ENCODE assay signal across 9 cellular contexts in genomic region chr11:81497202-81497804, GRCh38.
DNase-seq lines count a peak whose midpoint lies in the region; ATAC-seq and TF ChIP-seq lines count a peak whose summit lies in the region.
"Had no signal": no experiment of that assay in that cellular context is flagged by ENCODE, and none has a peak within 500 bp of the region (broad histone marks: within the 10 kb centered on the region; RNA-seq: fewer than 3 reads in every experiment).

No MANE protein-coding gene starts in this region.

- H3K36me3 Mint-ChIP-seq in CD14-positive monocyte = no peaks in the 10 kb centered on the region
- no peaks in the 10 kb centered on the region for H3K36me3 Mint-ChIP-seq in activated T-cell treated with anti-CD3 and anti-CD28 coated beads, Interleukin-2, amount 50 U/mL, for 24 hours (ENCODE audit: low read depth)
- H3K36me3 Mint-ChIP-seq: naive thymus-derived CD4-positive, alpha-beta T cell had no signal

- no peak overlapping the region for H3K4ac ChIP-seq in mesendoderm (ENCODE audit: low read depth, low read length)

- no peaks in the 10 kb centered on the region for H3K4me1 ChIP-seq in mesendoderm (ENCODE audit: control insufficient read depth, low read depth, low read length)

- no peaks in the 10 kb centered on the region for H3K27me3 ChIP-seq in mesendoderm (ENCODE audit: insufficient read depth, low read length, poor library complexity)

- H2BK120ac ChIP-seq in mesendoderm (ENCODE audit: low read depth, low read length) = no peak overlapping the region

- peaks cover 0 to 3% (median 0%) of the 10 kb centered on the region in 7 donors for H3K9me3 Mint-ChIP-seq in CD14-positive monocyte
- H3K9me3 Mint-ChIP-seq in activated T-cell treated with anti-CD3 and anti-CD28 coated beads, Interleukin-2, amount 50 U/mL, for 24 hours = peaks cover 4% of the 10 kb centered on the region

- ATAC-seq in HG02938 (IDR thresholded peaks at IDR 0.05; ENCODE audit: unreplicated experiment) (peak; percentile 89), GM21737 (IDR thresholded peaks at IDR 0.05; ENCODE audit: unreplicated experiment) (no peak)
- ATAC-seq: naive thymus-derived CD4-positive, alpha-beta T cell had no signal

- no peak overlapping the region for H3K4me3 ChIP-seq in mesendoderm (ENCODE audit: low read length)

- H3K36me3 ChIP-seq in mesendoderm (ENCODE audit: control insufficient read depth, insufficient read depth, low read length) = no peaks in the 10 kb centered on the region

- no peak overlapping the region for H3K23ac ChIP-seq in mesendoderm (ENCODE audit: low read length)

- H3K79me2 ChIP-seq in mesendoderm (ENCODE audit: control insufficient read depth, insufficient read depth, low read length) = no peaks in the 10 kb centered on the region

- no peak overlapping the region for H3K18ac ChIP-seq in mesendoderm (ENCODE audit: low read length)

- no peaks in the 10 kb centered on the region for H3K79me1 ChIP-seq in mesendoderm (ENCODE audit: low read length)

- no peak overlapping the region for H2AK5ac ChIP-seq in mesendoderm (ENCODE audit: low read length)

- no peaks in the 10 kb centered on the region for H3K4me1 Mint-ChIP-seq in CD14-positive monocyte
- no peaks in the 10 kb centered on the region for H3K4me1 Mint-ChIP-seq in activated T-cell treated with anti-CD3 and anti-CD28 coated beads, Interleukin-2, amount 50 U/mL, for 24 hours (ENCODE audit: low read depth)
- H3K4me1 Mint-ChIP-seq: naive thymus-derived CD4-positive, alpha-beta T cell had no signal

- WGBS in mesendoderm (ENCODE audit: extremely low coverage, insufficient coverage, low lambda C conversion rate) = no CpG with 5 or more reads among the region's 5 CpGs

- DNase-seq in CD14-positive monocyte (ENCODE audit: low spot score) (no peak), GM13976 (ENCODE audit: low spot score) (peak; percentile 11), NCI-H526 (lab: John Stamatoyannopoulos, UW) (peak; percentile 65 to 87), T47D (ENCODE audit: low read depth in 1 of 2, low spot score in 1 of 2) (peak; percentile 36 to 74), mesendoderm (peak; percentile 55)
- no peak for DNase-seq in activated T-cell treated with anti-CD3 and anti-CD28 coated beads, Interleukin-2, amount 50 U/mL, for 24 hours

- H4K8ac ChIP-seq in mesendoderm (ENCODE audit: low read depth, low read length) = no peak overlapping the region

- intact Hi-C loops in CD14-positive monocyte (cut with micrococcal nuclease) = no loop called here

- no peak overlapping the region for H3K4me3 Mint-ChIP-seq in CD14-positive monocyte
- no peak overlapping the region for H3K4me3 Mint-ChIP-seq in activated T-cell treated with anti-CD3 and anti-CD28 coated beads, Interleukin-2, amount 50 U/mL, for 24 hours
- H3K4me3 Mint-ChIP-seq: naive thymus-derived CD4-positive, alpha-beta T cell had no signal

- H3K9ac ChIP-seq in mesendoderm (ENCODE audit: low read length) = no peak overlapping the region

- H3K56ac ChIP-seq in mesendoderm (ENCODE audit: low read length) = no peak overlapping the region

- no peak overlapping the region for H3K4me2 ChIP-seq in mesendoderm (ENCODE audit: low read length)

- H3K27ac ChIP-seq in mesendoderm (ENCODE audit: low read depth, low read length) = no peak overlapping the region

- in situ Hi-C loops in GM13976 (cut with MboI; ENCODE audit: low sequenced_read_pairs, unreplicated experiment) (no loop called here), T47D (cut with HindIII; ENCODE audit: low pct_unique_long_range_greater_than_20kb, low sequenced_read_pairs) (no loop called here)

- H3K27ac Mint-ChIP-seq in CD14-positive monocyte = no peak overlapping the region
- no peak overlapping the region for H3K27ac Mint-ChIP-seq in activated T-cell treated with anti-CD3 and anti-CD28 coated beads, Interleukin-2, amount 50 U/mL, for 24 hours
- H3K27ac Mint-ChIP-seq: naive thymus-derived CD4-positive, alpha-beta T cell had no signal

- peak; percentile 76 for TF ChIP-seq CTCF in CD14-positive monocyte (IDR thresholded peaks at IDR 0.05)
- TF ChIP-seq CTCF in GM13976 (IDR thresholded peaks at IDR 0.05; ENCODE audit: borderline replicate concordance, control extremely low read depth, extremely low read depth, insufficient read depth, missing control alignments) = peak; percentile 54

- H4K5ac ChIP-seq in mesendoderm (ENCODE audit: low read length) = no peak overlapping the region

- no peak overlapping the region for H2BK5ac ChIP-seq in mesendoderm (ENCODE audit: low read length)

- H2BK15ac ChIP-seq in mesendoderm (replicated peaks; ENCODE audit: low read depth) = no peak overlapping the region

- peaks cover 0 to 3% (median 0%) of the 10 kb centered on the region in 3 donors for H3K27me3 Mint-ChIP-seq in CD14-positive monocyte (ENCODE audit: low read depth in 3 of 3)
- no peaks in the 10 kb centered on the region for H3K27me3 Mint-ChIP-seq in activated T-cell treated with anti-CD3 and anti-CD28 coated beads, Interleukin-2, amount 50 U/mL, for 24 hours

Comparison
In these comparisons a context has a peak if more than half of its experiments do, and no peak if none do; other contexts are left out.
1. DNase-seq: peak in GM13976 (single experiment), NCI-H526 (2 of 2), T47D (2 of 2) and mesendoderm (single experiment); none in CD14-positive monocyte (single experiment) and activated T-cell treated with anti-CD3 and anti-CD28 coated beads, Interleukin-2, amount 50 U/mL, for 24 hours (single experiment).